8 cellular contexts compared by ENCODE assay signal in genomic region chr13:66657165-66657895, GRCh38.
DNase-seq lines count a peak whose midpoint lies in the region; ATAC-seq and TF ChIP-seq lines count a peak whose summit lies in the region.

No MANE protein-coding gene starts in this region.

- peak; percentile 72 for DNase-seq in A673 (ENCODE audit: low spot score)
- peak; percentile 99 for DNase-seq in NCI-H1092 treated with DMSO at 0.1 percent for 48 hours (lab: John Stamatoyannopoulos, UW)
- DNase-seq in SW480 (ENCODE audit: low spot score), result peak; percentile 1
- DNase-seq in right atrium auricular region (ENCODE audit: low spot score), result peak; percentile 66
- DNase-seq in stromal cell of bone marrow (ENCODE audit: low read depth), result peak; percentile 72
- no peak for DNase-seq in stimulated activated CD4-positive, alpha-beta T cell treated with anti-CD3 and anti-CD28 coated beads, Interleukin-1b, Interleukin-23, amount 100 ng/mL, for 48 hours

- intact Hi-C loops in A673 (cut with micrococcal nuclease; ENCODE audit: unreplicated experiment), result no loop called here

- no peak for TF ChIP-seq CTCF in A673 (conservative IDR thresholded peaks at IDR 0.05; ENCODE audit: low read depth, low read length)
- TF ChIP-seq CTCF in right atrium auricular region (IDR thresholded peaks at IDR 0.05), result no peak

- H3K4me1 ChIP-seq in A673 (ENCODE audit: insufficient read depth, low read length, poor library complexity, severe bottlenecking), result peaks cover 29% of the 10 kb centered on the region
- H3K4me1 ChIP-seq in right atrium auricular region, result peaks cover 0 to 13% of the 10 kb centered on the region in 2 donors

- CTCF ChIA-PET in A673 (lab: Charles Lee), result interaction anchor here (1.2 kb wide), 1 partner anchor 39 kb away, joined by 3 read pairs; no protein-coding TSS in a partner anchor

- H3K27ac ChIP-seq in A673 (ENCODE audit: low read depth, low read length, poor library complexity, severe bottlenecking), result no peak overlapping the region
- H3K27ac ChIP-seq in right atrium auricular region, result no peak overlapping the region

- no peak overlapping the region for H3K4me3 ChIP-seq in A673 (ENCODE audit: low read depth, low read length, poor library complexity, severe bottlenecking)
- H3K4me3 ChIP-seq in right atrium auricular region, result no peak overlapping the region

- H3K9me3 ChIP-seq in A673 (ENCODE audit: low read depth, low read length, poor library complexity, severe bottlenecking) (no peaks in the 10 kb centered on the region), right atrium auricular region (no peaks in the 10 kb centered on the region)

- no TSS peak for BruUV-seq in A673 (replicated peaks; lab: Mats Ljungman, UMichigan)

- no peaks in the 10 kb centered on the region for H3K36me3 ChIP-seq in A673 (ENCODE audit: insufficient read depth, low read length, poor library complexity, severe bottlenecking)
- no peaks in the 10 kb centered on the region for H3K36me3 ChIP-seq in right atrium auricular region

- H3K27me3 ChIP-seq in A673 (replicated peaks; ENCODE audit: insufficient read depth, low read depth, low read length, poor library complexity), result no peaks in the 10 kb centered on the region
- H3K27me3 ChIP-seq in right atrium auricular region, result no peaks in the 10 kb centered on the region

- ATAC-seq in GM19023 (IDR thresholded peaks at IDR 0.05; ENCODE audit: unreplicated experiment), result no peak
- ATAC-seq in HG03045 (IDR thresholded peaks at IDR 0.05; ENCODE audit: unreplicated experiment), result no peak

- POLR2A ChIA-PET in A673 (lab: Charles Lee; ENCODE audit: low non-redundant PET), result no interaction called here
